Comparison of ENCODE assay signal across 25 cellular contexts in genomic region chr2:233204286-233204936, GRCh38.
"Had no signal": no experiment of that assay in that cellular context is flagged by ENCODE, and none has a peak within 500 bp of the region (broad histone marks: within the 10 kb centered on the region; RNA-seq: fewer than 3 reads in every experiment).

No MANE protein-coding gene starts in this region.

- H3K9me3 ChIP-seq: pancreas, testis had no signal

- H3K27ac ChIP-seq: body of pancreas, esophagus muscularis mucosa, left ventricle myocardium inferior, pancreas, testis, upper lobe of left lung had no signal

- H3K4me3 ChIP-seq: body of pancreas, esophagus muscularis mucosa, left ventricle myocardium inferior, pancreas, upper lobe of left lung had no signal

- H3K4me1 ChIP-seq: body of pancreas, pancreas had no signal

- ATAC-seq: activated T-cell treated with anti-CD3 and anti-CD28 coated beads, Interleukin-2, amount 50 U/mL, for 72 hours; body of pancreas; effector memory CD8-positive, alpha-beta T cell; natural killer cell; pancreas; right cardiac atrium had no signal

- DNase-seq: activated B cell treated with CpG ODN at 0.5 μM for 24 hours; activated CD4-positive, alpha-beta T cell treated with anti-CD3 and anti-CD28 coated beads for 4 hours; activated CD4-positive, alpha-beta T cell treated with anti-CD3 and anti-CD28 coated beads, Interleukin-2, amount 50 U/mL, for 48 hours; activated CD8-positive, alpha-beta memory T cell treated with anti-CD3 and anti-CD28 coated beads, Interleukin-2, amount 50 U/mL, for 48 hours; activated effector memory CD4-positive, alpha-beta T cell treated with Interleukin-2 at 50 U/mL for 16 hours; activated naive CD4-positive, alpha-beta T cell treated with anti-CD3 and anti-CD28 coated beads, Interleukin-2, amount 10 ng/mL, durations not matched to agents 7 days and 5 days; activated T-cell treated with anti-CD3 and anti-CD28 coated beads, Interleukin-2, amount 50 U/mL, for 72 hours; anterior cingulate cortex; body of pancreas; effector memory CD8-positive, alpha-beta T cell; glutamatergic neuron; hippocampal formation; left ventricle myocardium inferior; midbrain; natural killer cell; pancreas; stimulated activated CD4-positive, alpha-beta T cell treated with anti-CD3 and anti-CD28 coated beads, Interleukin-12 subunit alpha, Interleukin-12 subunit beta, amount 100 ng/mL, for 4 hours; stimulated activated CD4-positive, alpha-beta T cell treated with anti-CD3 and anti-CD28 coated beads, Interleukin-4, amount 100 ng/mL, for 4 hours; T-helper 1 cell; T-helper 9 cell; testis had no signal

- H3K36me3 ChIP-seq: pancreas had no signal

- FAIRE-seq: frontal cortex, pancreas had no signal

- H3K27me3 ChIP-seq: body of pancreas, esophagus muscularis mucosa, pancreas, testis, upper lobe of left lung had no signal
